Comparison of ENCODE assay signal across 9 cellular contexts in genomic region chr17:79005063-79005861, GRCh38. TPM values are rescaled to one million over a fixed set of nuclear protein-coding genes. Genes with fewer than 3 reads are reported as not detected.
A peak's percentile ranks its signal among the peaks of the same experiment; 100 is the strongest.
DNase-seq lines count a peak whose midpoint lies in the region; ATAC-seq and TF ChIP-seq lines count a peak whose summit lies in the region.
"Had no signal": no experiment of that assay in that cellular context is flagged by ENCODE, and none has a peak within 500 bp of the region (broad histone marks: within the 10 kb centered on the region; RNA-seq: fewer than 3 reads in every experiment).

No MANE protein-coding gene starts in this region.

- ATAC-seq in activated CD4-positive, alpha-beta T cell treated with anti-CD3 and anti-CD28 coated beads for 36 hours = no peak
- no peak for ATAC-seq in stimulated activated effector memory CD8-positive, alpha-beta T cell treated with anti-CD3 and anti-CD28 coated beads, Interleukin-12 subunit alpha, Interleukin-12 subunit beta, amount 100 ng/mL, for 72 hours
- ATAC-seq in heart right ventricle = no peak
- ATAC-seq in left lobe of liver = no peak

- no peaks in the 10 kb centered on the region for H3K9me3 ChIP-seq in heart right ventricle

- peaks cover 0 to 25% (median 0%) of the 10 kb centered on the region in 9 donors for H3K36me3 ChIP-seq in heart right ventricle

- no peaks in the 10 kb centered on the region for H3K9me3 Mint-ChIP-seq in activated CD4-positive, alpha-beta T cell treated with anti-CD3 and anti-CD28 coated beads for 36 hours (ENCODE audit: low read depth)
- no peaks in the 10 kb centered on the region for H3K9me3 Mint-ChIP-seq in stimulated activated effector memory CD8-positive, alpha-beta T cell treated with anti-CD3 and anti-CD28 coated beads, Interleukin-12 subunit alpha, Interleukin-12 subunit beta, amount 100 ng/mL, for 72 hours

- H3K4me1 ChIP-seq in heart right ventricle = peaks cover 7 to 46% (median 40%) of the 10 kb centered on the region in 9 donors

- DNase-seq in activated CD4-positive, alpha-beta T cell treated with anti-CD3 and anti-CD28 coated beads for 36 hours = no peak
- DNase-seq in activated CD4-positive, alpha-beta T cell treated with anti-CD3 and anti-CD28 coated beads, Interleukin-2, amount 50 U/mL, for 48 hours = no peak
- DNase-seq in NCI-H69 (lab: John Stamatoyannopoulos, UW) = peak; percentile 98
- DNase-seq in epithelial cell of esophagus (ENCODE audit: low read depth) = peak; percentile 74
- DNase-seq in stimulated activated effector memory CD8-positive, alpha-beta T cell treated with anti-CD3 and anti-CD28 coated beads, Interleukin-12 subunit alpha, Interleukin-12 subunit beta, amount 100 ng/mL, for 72 hours (ENCODE audit: low spot score in 2 of 2) = no peak
- no peak for DNase-seq in heart right ventricle
- no peak for DNase-seq in left lobe of liver (ENCODE audit: low spot score)
- DNase-seq in stimulated activated CD4-positive, alpha-beta T cell treated with anti-CD3 and anti-CD28 coated beads, Interleukin-12 subunit alpha, Interleukin-12 subunit beta, amount 100 ng/mL, for 4 hours = no peak

- WGBS in heart right ventricle, 2 donors = 79 to 82% methylated on average over 12 of the region's 12 CpGs

- peaks cover 43% of the 10 kb centered on the region for H3K4me1 Mint-ChIP-seq in activated CD4-positive, alpha-beta T cell treated with anti-CD3 and anti-CD28 coated beads for 36 hours
- H3K4me1 Mint-ChIP-seq in stimulated activated effector memory CD8-positive, alpha-beta T cell treated with anti-CD3 and anti-CD28 coated beads, Interleukin-12 subunit alpha, Interleukin-12 subunit beta, amount 100 ng/mL, for 72 hours = peaks cover 71% of the 10 kb centered on the region

- no peak overlapping the region for H3K4me3 ChIP-seq in epithelial cell of esophagus (ENCODE audit: low read length)
- no peak overlapping the region for H3K4me3 ChIP-seq in heart right ventricle

- TF ChIP-seq CTCF in epithelial cell of esophagus (IDR thresholded peaks at IDR 0.05; ENCODE audit: insufficient read depth, low read depth, low read length, missing control alignments) = no peak
- no peak for TF ChIP-seq CTCF in heart right ventricle (IDR thresholded peaks at IDR 0.05)

- H3K36me3 Mint-ChIP-seq in activated CD4-positive, alpha-beta T cell treated with anti-CD3 and anti-CD28 coated beads for 36 hours (ENCODE audit: low read depth) = peaks cover 11% of the 10 kb centered on the region
- peaks cover 52% of the 10 kb centered on the region for H3K36me3 Mint-ChIP-seq in stimulated activated effector memory CD8-positive, alpha-beta T cell treated with anti-CD3 and anti-CD28 coated beads, Interleukin-12 subunit alpha, Interleukin-12 subunit beta, amount 100 ng/mL, for 72 hours

- CTCF ChIA-PET in activated CD4-positive, alpha-beta T cell treated with anti-CD3 and anti-CD28 coated beads for 36 hours (lab: Charles Lee) = interaction anchor here (0.5 to 1.3 kb wide), 3 partner anchors 32 to 36 kb away, joined by 3 to 5 read pairs (median 4); no protein-coding TSS in a partner anchor

- H3K27me3 Mint-ChIP-seq in activated CD4-positive, alpha-beta T cell treated with anti-CD3 and anti-CD28 coated beads for 36 hours = no peaks in the 10 kb centered on the region

- H3K27ac ChIP-seq in heart right ventricle = no peak overlapping the region

- no peaks in the 10 kb centered on the region for H3K27me3 ChIP-seq in heart right ventricle

- peak overlapping the region; percentile 62 for H3K27ac Mint-ChIP-seq in activated CD4-positive, alpha-beta T cell treated with anti-CD3 and anti-CD28 coated beads for 36 hours
- H3K27ac Mint-ChIP-seq in stimulated activated effector memory CD8-positive, alpha-beta T cell treated with anti-CD3 and anti-CD28 coated beads, Interleukin-12 subunit alpha, Interleukin-12 subunit beta, amount 100 ng/mL, for 72 hours = peak overlapping the region; percentile 98

- intact Hi-C loops in activated CD4-positive, alpha-beta T cell treated with anti-CD3 and anti-CD28 coated beads for 36 hours (cut with DNase I, micrococcal nuclease) = no loop called here
- intact Hi-C loops in heart right ventricle (cut with DNase I) = no loop called here

- no peak overlapping the region for H3K4me3 Mint-ChIP-seq in activated CD4-positive, alpha-beta T cell treated with anti-CD3 and anti-CD28 coated beads for 36 hours
- no peak overlapping the region for H3K4me3 Mint-ChIP-seq in stimulated activated effector memory CD8-positive, alpha-beta T cell treated with anti-CD3 and anti-CD28 coated beads, Interleukin-12 subunit alpha, Interleukin-12 subunit beta, amount 100 ng/mL, for 72 hours

- POLR2A ChIA-PET in activated CD4-positive, alpha-beta T cell treated with anti-CD3 and anti-CD28 coated beads for 36 hours (lab: Charles Lee) = interaction anchor here (0.5 kb wide), 1 partner anchor 17 kb away, joined by 3 read pairs; no protein-coding TSS in a partner anchor

RNA-seq across cellular contexts. Expression of gene CANT1, which starts 4.3 kb away (rescaled TPM):
- 10 to 100 TPM; 44.0 to 52.9 TPM for total RNA-seq in activated CD4-positive, alpha-beta T cell treated with anti-CD3 and anti-CD28 coated beads for 36 hours
- total RNA-seq in heart right ventricle = 10 to 100 TPM; 19.9 to 33.4 (median 24.4) TPM
- 10 to 100 TPM in 1 of 2 donors, 1 to 10 TPM in 1; 4.1 to 16.7 TPM for polyA plus RNA-seq in heart right ventricle
- 20.4 TPM for total RNA-seq in left lobe of liver

RNA-seq across cellular contexts. Expression of gene C1QTNF1, which starts 18.7 kb away (rescaled TPM):
- total RNA-seq in activated CD4-positive, alpha-beta T cell treated with anti-CD3 and anti-CD28 coated beads for 36 hours = under 1 TPM in 1 of 2 experiments, not detected in 1; 0.14 TPM
- total RNA-seq in heart right ventricle (100 to 1,000 TPM in 3 of 10 donors, 10 to 100 TPM in 7; 29.3 to 685 (median 62.8) TPM), left lobe of liver (15.5 TPM)
- polyA plus RNA-seq in heart right ventricle = 100 to 1,000 TPM; 108 to 224 TPM
- total RNA-seq: T-helper 2 cell treated with Interferon-gamma antibody and Interleukin-4, amounts not matched to agents 100 ng/mL and 5 ng/mL, for 36 hours had no signal

RNA-seq across cellular contexts. Expression of gene LGALS3BP, which starts 25.5 kb away (rescaled TPM):
- 10 to 100 TPM; 64.4 to 71.2 TPM for total RNA-seq in activated CD4-positive, alpha-beta T cell treated with anti-CD3 and anti-CD28 coated beads for 36 hours
- total RNA-seq in heart right ventricle (100 to 1,000 TPM; 362 to 852 (median 568) TPM), left lobe of liver (141 TPM)
- polyA plus RNA-seq in heart right ventricle = 100 to 1,000 TPM; 196 to 268 TPM

Comparison
In these comparisons a context has a peak if more than half of its experiments do, and no peak if none do; other contexts are left out.
1. DNase-seq: peak in NCI-H69 (single experiment) and epithelial cell of esophagus (single experiment); none in activated CD4-positive, alpha-beta T cell treated with anti-CD3 and anti-CD28 coated beads for 36 hours (single experiment), activated CD4-positive, alpha-beta T cell treated with anti-CD3 and anti-CD28 coated beads, Interleukin-2, amount 50 U/mL, for 48 hours (0 of 2), stimulated activated effector memory CD8-positive, alpha-beta T cell treated with anti-CD3 and anti-CD28 coated beads, Interleukin-12 subunit alpha, Interleukin-12 subunit beta, amount 100 ng/mL, for 72 hours (0 of 2), heart right ventricle (0 of 2), left lobe of liver (single experiment) and stimulated activated CD4-positive, alpha-beta T cell treated with anti-CD3 and anti-CD28 coated beads, Interleukin-12 subunit alpha, Interleukin-12 subunit beta, amount 100 ng/mL, for 4 hours (single experiment).
2. RNA of gene C1QTNF1, which starts 18.7 kb away (total RNA-seq): 29.3 to 685 TPM in heart right ventricle and 15.5 TPM in left lobe of liver (single experiment); 0.14 TPM in activated CD4-positive, alpha-beta T cell treated with anti-CD3 and anti-CD28 coated beads for 36 hours; every median in the first group is over 10 times any median in the second.